ENCODE assay signal across 13 cellular contexts in the genomic region with DNA sequence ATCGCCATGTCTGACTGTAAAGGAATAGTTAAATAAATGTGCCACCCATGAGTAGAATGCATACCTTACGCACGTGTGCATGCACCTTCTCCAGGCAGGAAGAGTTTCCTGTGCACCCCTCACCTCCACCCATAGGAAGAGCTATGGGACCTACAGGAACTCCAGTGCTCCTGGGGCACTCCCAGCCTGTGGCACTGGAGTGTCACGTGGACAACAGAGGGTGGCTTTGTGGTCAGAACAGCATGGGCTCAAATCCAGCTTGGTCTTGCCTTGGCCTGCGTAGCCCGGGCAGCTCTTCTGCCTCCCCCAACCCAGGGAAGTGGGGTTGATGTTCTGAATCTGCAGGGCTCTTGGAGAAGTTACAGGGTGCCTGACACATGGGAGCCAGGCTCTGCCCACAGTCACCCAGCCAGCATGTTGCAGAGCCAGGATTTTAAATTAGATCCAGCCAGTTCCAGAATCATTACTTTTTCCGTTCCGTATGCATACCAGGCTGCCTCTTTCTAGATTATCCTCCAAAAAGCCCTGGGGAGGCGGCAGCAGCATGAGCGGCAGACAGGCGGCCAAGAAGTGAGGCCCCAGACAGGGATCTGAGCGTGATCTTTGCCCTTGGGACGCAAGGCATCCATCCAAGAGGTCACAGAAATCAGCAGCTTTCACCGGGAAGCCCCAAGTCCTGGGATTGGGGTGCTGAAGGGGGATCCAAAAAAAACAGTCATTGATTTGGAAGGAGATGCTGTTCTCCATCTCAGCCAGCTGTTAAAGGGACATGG.
DNase-seq lines count a peak whose midpoint lies in the region; ATAC-seq and TF ChIP-seq lines count a peak whose summit lies in the region.
"Had no signal": no experiment of that assay in that cellular context is flagged by ENCODE, and none has a peak within 500 bp of the region (broad histone marks: within the 10 kb centered on the region; RNA-seq: fewer than 3 reads in every experiment).

No MANE protein-coding gene starts in this region.

- H3K9ac ChIP-seq in HCT116 (ENCODE audit: low read length) (peak overlapping the region; percentile 51), mammary epithelial cell (ENCODE audit: insufficient read depth, low read length) (no peak overlapping the region)

- TF ChIP-seq POLR2A in HCT116 (IDR thresholded peaks at IDR 0.05; ENCODE audit: borderline replicate concordance, extremely low read depth, insufficient read depth, insufficient read length) (no peak), suprapubic skin (IDR thresholded peaks at IDR 0.05) (no peak)

- peak; percentile 92 for ATAC-seq in HCT116
- ATAC-seq: activated naive CD4-positive, alpha-beta T cell treated with anti-CD3 and anti-CD28 coated beads, Interleukin-2, amount 50 U/mL, for 72 hours had no signal

- DNase-seq in HCT116 (ENCODE audit: low read depth, low spot score) (peak; percentile 34), mammary epithelial cell (no peak), left kidney (ENCODE audit: low read depth, low spot score) (peak; percentile 32), suprapubic skin (ENCODE audit: low spot score in 2 of 2) (no peak), NCI-H748 (lab: John Stamatoyannopoulos, UW; ENCODE audit: unreplicated experiment) (no peak), NAMALWA (ENCODE audit: low spot score) (no peak), activated T-cell treated with anti-CD3 and anti-CD28 coated beads for 4 hours (no peak), NCI-H1694 treated with DMSO at 0.1 percent for 48 hours (lab: John Stamatoyannopoulos, UW) (no peak)
- DNase-seq: activated CD4-positive, alpha-beta T cell treated with anti-CD3 and anti-CD28 coated beads for 4 hours; H7; NCI-H146; stimulated activated CD4-positive, alpha-beta T cell treated with anti-CD3 and anti-CD28 coated beads, Interleukin-2, amount 100 ng/mL, for 24 hours had no signal

- H3K4me2 ChIP-seq in HCT116 (ENCODE audit: low read length) (peak overlapping the region; percentile 75), mammary epithelial cell (ENCODE audit: insufficient read depth, low read depth, low read length) (peak overlapping the region; percentile 7)

- intact Hi-C loops in HCT116 (cut with micrococcal nuclease) = loop anchor here (5.0 kb wide), 1 partner anchor 79 kb away; no protein-coding TSS in a partner anchor
- intact Hi-C loops in mammary epithelial cell (cut with micrococcal nuclease) = no loop called here

- H3K79me2 ChIP-seq in HCT116 (ENCODE audit: insufficient read depth, low read length) = no peaks in the 10 kb centered on the region
- H3K79me2 ChIP-seq in mammary epithelial cell (ENCODE audit: insufficient read depth, low read length) = no peaks in the 10 kb centered on the region

- CTCF ChIA-PET in HCT116 (lab: Charles Lee) (interaction anchor here (1.9 kb wide), 1 partner anchor 81 kb away, joined by 15 read pairs; no protein-coding TSS in a partner anchor), mammary epithelial cell (lab: Charles Lee; ENCODE audit: low non-redundant PET) (no interaction called here)

- POLR2A ChIA-PET in HCT116 (lab: Charles Lee) = interaction anchor here (0.6 kb wide), 1 partner anchor 310 kb away, joined by 3 read pairs; no protein-coding TSS in a partner anchor

- no peak for TF ChIP-seq EP300 in suprapubic skin (IDR thresholded peaks at IDR 0.05)

- RAD21 ChIA-PET in HCT116 (lab: Charles Lee; ENCODE audit: low non-redundant PET in 1 of 2, low total read pairs in 2 of 2, uncharacterized antibody in 2 of 2, unreplicated experiment in 2 of 2) = interaction anchor here (0.8 to 1.2 kb wide), 2 partner anchors 35 to 81 kb away, joined by 3 read pairs; no protein-coding TSS in a partner anchor

- H3K9me3 ChIP-seq in HCT116 (ENCODE audit: control insufficient read depth in 1 of 2, insufficient read depth in 1 of 2, low read depth in 1 of 2, low read length in 2 of 2) (no peaks in the 10 kb centered on the region), mammary epithelial cell (replicated peaks; ENCODE audit: insufficient read depth, low read length) (no peaks in the 10 kb centered on the region), suprapubic skin (no peaks in the 10 kb centered on the region)

- 22% methylated on average over 10 of the region's 14 CpGs for WGBS in mammary epithelial cell (ENCODE audit: low coverage, missing lambda C conversion rate)
- WGBS in suprapubic skin = 20% methylated on average over 14 of the region's 14 CpGs

- no peaks in the 10 kb centered on the region for H3K36me3 ChIP-seq in HCT116 (ENCODE audit: control insufficient read depth in 1 of 2, insufficient read depth in 2 of 2, low read length in 2 of 2)
- no peaks in the 10 kb centered on the region for H3K36me3 ChIP-seq in mammary epithelial cell (ENCODE audit: insufficient read depth, low read length)
- H3K36me3 ChIP-seq in suprapubic skin = no peaks in the 10 kb centered on the region

- dilution Hi-C loops in mammary epithelial cell (cut with HindIII; ENCODE audit: low sequenced_read_pairs) = no loop called here

- H3K4me1 ChIP-seq in HCT116 (ENCODE audit: control insufficient read depth in 1 of 2, insufficient read depth in 2 of 2, low read length in 2 of 2) (peaks cover 16 to 21% of the 10 kb centered on the region in 2 experiments), mammary epithelial cell (ENCODE audit: insufficient read depth, low read length) (peaks cover 26% of the 10 kb centered on the region), suprapubic skin (peaks cover 31% of the 10 kb centered on the region)

- no peaks in the 10 kb centered on the region for H4K20me1 ChIP-seq in HCT116 (ENCODE audit: insufficient read depth)
- no peaks in the 10 kb centered on the region for H4K20me1 ChIP-seq in mammary epithelial cell (ENCODE audit: insufficient read depth, low read length)

- H3K27me3 ChIP-seq in HCT116 (ENCODE audit: insufficient read depth, low read length) = no peaks in the 10 kb centered on the region
- H3K27me3 ChIP-seq in mammary epithelial cell (ENCODE audit: insufficient read depth, low read length) = no peaks in the 10 kb centered on the region
- H3K27me3 ChIP-seq in suprapubic skin = no peaks in the 10 kb centered on the region

- no peaks in the 10 kb centered on the region for H3K9me2 ChIP-seq in HCT116 (ENCODE audit: insufficient read depth)

- no TSS peak for BruUV-seq in HCT116 (replicated peaks; lab: Mats Ljungman, UMichigan)
- BruUV-seq in mammary epithelial cell (replicated peaks; lab: Mats Ljungman, UMichigan) = no TSS peak

- peak overlapping the region; percentile 97 for H2AFZ ChIP-seq in HCT116 (ENCODE audit: low read depth, low read length, poor library complexity, severe bottlenecking)
- peak overlapping the region; percentile 67 for H2AFZ ChIP-seq in mammary epithelial cell (ENCODE audit: low read depth, low read length)

- H3K4me3 ChIP-seq in HCT116 (replicated peaks in 1 of 2; ENCODE audit: low read depth in 1 of 2, low read length in 2 of 2) = peak overlapping the region in 1 of 2 experiments; percentile 33; a peak in 2 of 4 replicates
- no peak overlapping the region for H3K4me3 ChIP-seq in mammary epithelial cell (replicated peaks in 1 of 3; ENCODE audit: insufficient read depth in 1 of 3, low read depth in 2 of 3, low read length in 3 of 3)
- H3K4me3 ChIP-seq in suprapubic skin = no peak overlapping the region

- H3K27ac ChIP-seq in HCT116 (ENCODE audit: low read depth, low read length) (peak overlapping the region; percentile 39), mammary epithelial cell (ENCODE audit: insufficient read depth, low read depth, low read length) (no peak overlapping the region), suprapubic skin (peak overlapping the region; percentile 76)

- in situ Hi-C loops in mammary epithelial cell (cut with MboI; ENCODE audit: low sequenced_read_pairs in 2 of 2) = no loop called here

- TF ChIP-seq RAD21 in HCT116 (IDR thresholded peaks at IDR 0.05; ENCODE audit: low read depth) = no peak

- TF ChIP-seq CTCF in HCT116 (IDR thresholded peaks at IDR 0.05 in 2 of 3, conservative IDR thresholded peaks at IDR 0.05 in 1 of 3; ENCODE audit: borderline replicate concordance in 1 of 3, insufficient read depth in 1 of 3, low read depth in 2 of 3, low read length in 2 of 3) (no peak), mammary epithelial cell (conservative IDR thresholded peaks at IDR 0.05 in 1 of 2, IDR thresholded peaks at IDR 0.05 in 1 of 2; ENCODE audit: extremely low read depth in 1 of 2, insufficient read depth in 1 of 2, low read depth in 1 of 2, low read length in 2 of 2) (peak in 1 of 2 donors; percentile 11), suprapubic skin (IDR thresholded peaks at IDR 0.05) (no peak)

TF ChIP-seq in HCT116, 20 proteins besides CTCF, POLR2A, EP300 and RAD21:
- TF ChIP-seq ZNF274 (IDR thresholded peaks at IDR 0.05; ENCODE audit: low read depth, low read length) (no peak), SP1 (IDR thresholded peaks at IDR 0.05; ENCODE audit: low read depth) (peak; percentile 29; the same call in 1 of the 2 replicates), EZH2phosphoT487 (IDR thresholded peaks at IDR 0.05; ENCODE audit: borderline replicate concordance) (no peak), FOSL1 (IDR thresholded peaks at IDR 0.05; ENCODE audit: low read depth) (no peak), MAX (IDR thresholded peaks at IDR 0.05) (peak; percentile 58; the same call in 1 of the 2 replicates), CEBPB (IDR thresholded peaks at IDR 0.05; ENCODE audit: low read depth) (no peak)

Comparison
In these comparisons a context has a peak if more than half of its experiments do, and no peak if none do; other contexts are left out.
1. DNase-seq: peak in HCT116 (single experiment) and left kidney (single experiment); none in mammary epithelial cell (single experiment), suprapubic skin (0 of 2), NCI-H748 (single experiment), NAMALWA (single experiment), activated T-cell treated with anti-CD3 and anti-CD28 coated beads for 4 hours (single experiment) and NCI-H1694 treated with DMSO at 0.1 percent for 48 hours (single experiment).